Comparison of ENCODE assay signal across 32 cellular contexts in genomic region chr2:115976916-115977315, GRCh38.
"Had no signal": no experiment of that assay in that cellular context is flagged by ENCODE, and none has a peak within 500 bp of the region (broad histone marks: within the 10 kb centered on the region; RNA-seq: fewer than 3 reads in every experiment).

No MANE protein-coding gene starts in this region.

- H3K27ac Mint-ChIP-seq: activated B cell treated with CpG ODN at 0.5 μM for 24 hours; activated CD4-positive, alpha-beta T cell treated with anti-CD3 and anti-CD28 coated beads, Interleukin-2, amount 10 ng/mL, durations not matched to agents 24 days and 14 days; activated naive CD4-positive, alpha-beta T cell treated with anti-CD3 and anti-CD28 coated beads, Interleukin-2, amount 50 U/mL, for 72 hours; activated naive CD8-positive, alpha-beta T cell treated with anti-CD3 and anti-CD28 coated beads, Interleukin-2, amount 50 U/mL, for 24 hours; T-cell had no signal

- H3K36me3 Mint-ChIP-seq: T-cell had no signal

- H3K9me3 ChIP-seq: ascending aorta, body of pancreas had no signal

- H3K36me3 ChIP-seq: ascending aorta had no signal

- H3K4me1 ChIP-seq: ascending aorta, body of pancreas had no signal

- H3K27ac ChIP-seq: ascending aorta, body of pancreas, SK-N-MC had no signal

- H3K4me3 ChIP-seq: ascending aorta, body of pancreas, SK-N-MC had no signal

- H3K4me1 Mint-ChIP-seq: activated B cell treated with CpG ODN at 0.5 μM for 24 hours; activated CD4-positive, alpha-beta T cell treated with anti-CD3 and anti-CD28 coated beads, Interleukin-2, amount 10 ng/mL, durations not matched to agents 24 days and 14 days; activated naive CD8-positive, alpha-beta T cell treated with anti-CD3 and anti-CD28 coated beads, Interleukin-2, amount 50 U/mL, for 24 hours; central memory CD8-positive, alpha-beta T cell; T-cell had no signal

- ATAC-seq: activated naive CD4-positive, alpha-beta T cell treated with anti-CD3 and anti-CD28 coated beads, Interleukin-2, amount 50 U/mL, for 72 hours; activated naive CD8-positive, alpha-beta T cell treated with anti-CD3 and anti-CD28 coated beads, Interleukin-2, amount 50 U/mL, for 24 hours; activated T-cell treated with anti-CD3 and anti-CD28 coated beads, Interleukin-2, amount 50 U/mL, for 4 hours; body of pancreas; T-cell had no signal

- H3K27me3 ChIP-seq: ascending aorta, body of pancreas had no signal

- H3K27me3 Mint-ChIP-seq: activated B cell treated with CpG ODN at 0.5 μM for 24 hours; activated CD4-positive, alpha-beta T cell treated with anti-CD3 and anti-CD28 coated beads, Interleukin-2, amount 10 ng/mL, durations not matched to agents 24 days and 14 days; activated naive CD8-positive, alpha-beta T cell treated with anti-CD3 and anti-CD28 coated beads, Interleukin-2, amount 50 U/mL, for 24 hours; central memory CD8-positive, alpha-beta T cell; T-cell had no signal

- DNase-seq: activated B cell treated with CpG ODN at 0.5 μM for 24 hours; activated CD4-positive, alpha-beta T cell treated with anti-CD3 and anti-CD28 coated beads for 1 hour; activated CD4-positive, alpha-beta T cell treated with anti-CD3 and anti-CD28 coated beads, Interleukin-2, amount 10 ng/mL, durations not matched to agents 24 days and 14 days; activated CD4-positive, alpha-beta T cell treated with anti-CD3 and anti-CD28 coated beads, Interleukin-2, amount 50 U/mL, for 48 hours; activated CD8-positive, alpha-beta memory T cell treated with anti-CD3 and anti-CD28 coated beads for 24 hours; activated effector memory CD4-positive, alpha-beta T cell treated with anti-CD3 and anti-CD28 coated beads, Interleukin-2, amount 50 U/mL, for 16 hours; activated naive CD4-positive, alpha-beta T cell treated with Interleukin-2 at 50 U/mL for 16 hours; activated naive CD8-positive, alpha-beta T cell treated with anti-CD3 and anti-CD28 coated beads, Interleukin-2, amount 50 U/mL, for 24 hours; activated T-cell treated with anti-CD3 and anti-CD28 coated beads, Interleukin-2, amount 50 U/mL, for 4 hours; amniotic stem cell; body of pancreas; Kasumi-1; KBM-7; NCI-H1092 treated with DMSO at 0.1 percent for 48 hours; NCI-H1417 treated with DMSO at 0.1 percent for 48 hours; NCI-H1694; NCI-H2029; NCI-H2107; NCI-H2171 treated with DMSO at 0.1 percent for 48 hours; NCI-H226; NCI-H526; NCI-H774; SIG-M5; T-cell; T-helper 2 cell; T1000 had no signal

- H3K4me3 Mint-ChIP-seq: activated B cell treated with CpG ODN at 0.5 μM for 24 hours; activated CD4-positive, alpha-beta T cell treated with anti-CD3 and anti-CD28 coated beads, Interleukin-2, amount 10 ng/mL, durations not matched to agents 24 days and 14 days; activated naive CD8-positive, alpha-beta T cell treated with anti-CD3 and anti-CD28 coated beads, Interleukin-2, amount 50 U/mL, for 24 hours; activated T-cell treated with anti-CD3 and anti-CD28 coated beads, Interleukin-2, amount 50 U/mL, for 4 hours; central memory CD8-positive, alpha-beta T cell; T-cell had no signal

- FAIRE-seq: bronchial epithelial cell, TTC549 had no signal
